17 cellular contexts compared by ENCODE assay signal in the genomic region with DNA sequence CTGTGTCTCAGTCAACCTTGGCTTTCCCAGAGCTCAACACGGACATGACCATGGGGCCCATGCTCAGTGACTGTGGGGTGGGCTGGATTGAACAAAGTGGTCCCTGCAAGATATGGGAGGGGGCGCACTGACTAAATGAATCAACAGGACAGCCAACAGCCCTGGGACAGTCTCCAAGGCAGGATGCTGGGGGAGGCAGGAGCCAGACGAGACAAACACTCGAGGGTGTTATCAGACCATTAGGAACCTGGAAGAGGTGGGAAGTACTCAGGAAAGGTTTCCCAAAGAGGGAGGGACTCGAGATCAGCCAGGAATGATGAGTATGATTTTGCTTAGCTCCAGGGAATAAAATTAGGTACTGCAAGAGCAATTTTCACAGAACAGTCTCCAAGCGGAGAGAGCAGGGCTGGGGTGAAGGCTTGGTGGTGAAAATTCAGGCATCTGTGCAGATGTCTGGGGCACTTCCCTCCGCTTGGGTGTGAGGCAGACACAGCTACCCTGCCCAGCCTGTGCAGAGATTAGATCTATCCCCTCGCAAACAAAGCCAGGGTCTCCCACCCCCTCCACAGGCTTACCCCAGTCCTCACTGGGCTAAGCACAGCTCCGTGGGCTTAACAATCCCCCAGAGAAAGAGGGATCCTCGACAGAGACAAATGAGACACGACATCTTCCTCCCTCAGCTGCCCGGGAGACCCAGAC.
DNase-seq lines count a peak whose midpoint lies in the region; ATAC-seq and TF ChIP-seq lines count a peak whose summit lies in the region.
"Had no signal": no experiment of that assay in that cellular context is flagged by ENCODE, and none has a peak within 500 bp of the region (broad histone marks: within the 10 kb centered on the region; RNA-seq: fewer than 3 reads in every experiment).

No MANE protein-coding gene starts in this region.

- H3K9me3 ChIP-seq in PC-3 (ENCODE audit: low read length) (peaks cover 9% of the 10 kb centered on the region; the same call in 1 of the 2 replicates), hepatocyte (ENCODE audit: low read depth) (no peaks in the 10 kb centered on the region), neuronal stem cell (replicated peaks in 1 of 2; ENCODE audit: control insufficient read depth in 2 of 2, insufficient read depth in 1 of 2, low read depth in 1 of 2, low read length in 2 of 2) (no peaks in the 10 kb centered on the region), uterus (no peaks in the 10 kb centered on the region)

- no peak overlapping the region for H2BK15ac ChIP-seq in neuronal stem cell (ENCODE audit: low read length)

- no peak overlapping the region for H3K14ac ChIP-seq in neuronal stem cell (ENCODE audit: low read length)

- CTCF ChIA-PET in PC-3 (lab: Charles Lee): no interaction called here

- intact Hi-C loops in PC-3 (cut with micrococcal nuclease): loop anchor here (1.0 to 10.0 kb wide), 2 partner anchors 187 to 763 kb away; no protein-coding TSS in a partner anchor
- intact Hi-C loops in uterus (cut with DNase I; ENCODE audit: low total_unique reads): no loop called here

- DNase-seq in PC-3 (no peak), hepatocyte (ENCODE audit: low spot score) (no peak), neuronal stem cell (ENCODE audit: low spot score) (no peak), uterus (no peak), NCI-H187 treated with DMSO at 0.1 percent for 48 hours (lab: John Stamatoyannopoulos, UW) (no peak), AG08395 (ENCODE audit: low spot score) (no peak), HT-29 (ENCODE audit: low spot score) (no peak)
- DNase-seq: ACHN; CD4-positive, CD25-positive, alpha-beta regulatory T cell; DND-41; NCI-H1417; NCI-H2029; NCI-H2171; NCI-H748 treated with DMSO at 0.1 percent for 48 hours had no signal

- peak overlapping the region; percentile 31 for H2BK12ac ChIP-seq in neuronal stem cell (ENCODE audit: low read length)

- peak overlapping the region; percentile 0; the same call in 1 of the 2 replicates for H3K27ac ChIP-seq in PC-3 (ENCODE audit: low read length)
- H3K27ac ChIP-seq in hepatocyte: peak overlapping the region; percentile 90
- H3K27ac ChIP-seq in neuronal stem cell (replicated peaks; ENCODE audit: low read length): no peak overlapping the region
- H3K27ac ChIP-seq in uterus: peak overlapping the region; percentile 87 to 88
- H3K27ac ChIP-seq: HL-60 had no signal

- H3K4me2 ChIP-seq in PC-3 (ENCODE audit: low read length) (peak overlapping the region; percentile 6), hepatocyte (no peak overlapping the region), neuronal stem cell (ENCODE audit: insufficient read depth, low read length, poor library complexity, severe bottlenecking) (no peak overlapping the region)

- H3K4me1 ChIP-seq in PC-3 (ENCODE audit: insufficient read depth, low read length) (peaks cover 57% of the 10 kb centered on the region), hepatocyte (ENCODE audit: insufficient read depth) (peaks cover 60% of the 10 kb centered on the region), neuronal stem cell (ENCODE audit: control insufficient read depth in 2 of 2, insufficient read depth in 1 of 2, low read depth in 1 of 2, low read length in 2 of 2) (peaks cover 0 to 3% of the 10 kb centered on the region in 2 donors), uterus (peaks cover 4 to 19% of the 10 kb centered on the region in 2 donors)

- peak overlapping the region; percentile 51 for H3K18ac ChIP-seq in neuronal stem cell (ENCODE audit: low read length)

- no peak overlapping the region for H4K8ac ChIP-seq in neuronal stem cell (ENCODE audit: low read depth, low read length)

- WGBS in hepatocyte (ENCODE audit: low lambda C conversion rate, missing lambda C conversion rate): 63% methylated on average over 12 of the region's 12 CpGs
- WGBS in neuronal stem cell (ENCODE audit: extremely low coverage in 2 of 2, insufficient read length in 2 of 2, insufficient replicate concordance in 1 of 2), 2 donors: no CpG with 5 or more reads among the region's 12 CpGs

- H3K9ac ChIP-seq in PC-3 (ENCODE audit: low read length) (no peak overlapping the region), neuronal stem cell (ENCODE audit: low read depth, low read length, poor library complexity) (no peak overlapping the region)

- H3K4me3 ChIP-seq in PC-3 (ENCODE audit: low read length) (no peak overlapping the region), hepatocyte (no peak overlapping the region), neuronal stem cell (ENCODE audit: low read length in 2 of 2) (no peak overlapping the region), uterus (no peak overlapping the region)

- no peak for TF ChIP-seq CTCF in PC-3 (conservative IDR thresholded peaks at IDR 0.05; ENCODE audit: low read depth, low read length)
- TF ChIP-seq CTCF in hepatocyte (IDR thresholded peaks at IDR 0.05; ENCODE audit: poor library complexity): no peak
- no peak for TF ChIP-seq CTCF in uterus (IDR thresholded peaks at IDR 0.05)

- no peak overlapping the region for H3K23ac ChIP-seq in neuronal stem cell (ENCODE audit: low read depth, low read length, poor library complexity)

- no TSS peak for BruUV-seq in PC-3 (replicated peaks; lab: Mats Ljungman, UMichigan)

- peaks cover 6% of the 10 kb centered on the region for H3F3A ChIP-seq in PC-3 (ENCODE audit: low read length, unreplicated experiment)

- H4K91ac ChIP-seq in neuronal stem cell (ENCODE audit: low read depth, low read length, poor library complexity): no peak overlapping the region

- H3K9me2 ChIP-seq in PC-3 (replicated peaks; ENCODE audit: low read length): no peaks in the 10 kb centered on the region
- H3K9me2 ChIP-seq in hepatocyte (replicated peaks; ENCODE audit: insufficient read depth): no peaks in the 10 kb centered on the region

- H3K4ac ChIP-seq in neuronal stem cell (ENCODE audit: low read length): no peak overlapping the region

- ATAC-seq in PC-3: no peak
- ATAC-seq: HCT116, Panc1 had no signal

- POLR2A ChIA-PET in PC-3 (lab: Charles Lee; ENCODE audit: unreplicated experiment): no interaction called here

- H3K27me3 ChIP-seq in PC-3 (ENCODE audit: low read length): no peaks in the 10 kb centered on the region
- no peaks in the 10 kb centered on the region for H3K27me3 ChIP-seq in hepatocyte
- H3K27me3 ChIP-seq in neuronal stem cell (ENCODE audit: control insufficient read depth in 3 of 3, insufficient read depth in 3 of 3, low read depth in 1 of 3, low read length in 3 of 3): peaks cover 0 to 16% (median 0%) of the 10 kb centered on the region in 3 experiments
- H3K27me3 ChIP-seq in uterus: no peaks in the 10 kb centered on the region

- no peak overlapping the region for H2AFZ ChIP-seq in PC-3 (ENCODE audit: low read length)
- no peak overlapping the region for H2AFZ ChIP-seq in hepatocyte
- H2AFZ ChIP-seq in neuronal stem cell (ENCODE audit: low read length): no peak overlapping the region

- no peak for TF ChIP-seq POLR2A in uterus (IDR thresholded peaks at IDR 0.05)

- no peak overlapping the region for H2BK120ac ChIP-seq in neuronal stem cell (ENCODE audit: low read depth, low read length)

- no peak overlapping the region for H2BK5ac ChIP-seq in neuronal stem cell (ENCODE audit: low read length)

- no peaks in the 10 kb centered on the region for H3K79me1 ChIP-seq in neuronal stem cell (ENCODE audit: low read depth, low read length)

- no peaks in the 10 kb centered on the region for H3K79me2 ChIP-seq in PC-3 (ENCODE audit: low read length)
- no peaks in the 10 kb centered on the region for H3K79me2 ChIP-seq in hepatocyte

- H2AK5ac ChIP-seq in neuronal stem cell (ENCODE audit: low read depth, low read length): no peak overlapping the region

- H4K20me1 ChIP-seq in PC-3 (ENCODE audit: low read length) (no peaks in the 10 kb centered on the region), hepatocyte (ENCODE audit: insufficient read depth, poor library complexity, severe bottlenecking) (no peaks in the 10 kb centered on the region)

- H3K36me3 ChIP-seq in PC-3 (ENCODE audit: low read depth, low read length) (no peaks in the 10 kb centered on the region), hepatocyte (replicated peaks; ENCODE audit: insufficient read depth, low read depth) (no peaks in the 10 kb centered on the region), neuronal stem cell (replicated peaks in 1 of 2; ENCODE audit: control insufficient read depth in 2 of 2, insufficient read depth in 2 of 2, low read length in 2 of 2) (no peaks in the 10 kb centered on the region), uterus (no peaks in the 10 kb centered on the region)
